ENCODE assay signal across 8 cellular contexts in the genomic region with DNA sequence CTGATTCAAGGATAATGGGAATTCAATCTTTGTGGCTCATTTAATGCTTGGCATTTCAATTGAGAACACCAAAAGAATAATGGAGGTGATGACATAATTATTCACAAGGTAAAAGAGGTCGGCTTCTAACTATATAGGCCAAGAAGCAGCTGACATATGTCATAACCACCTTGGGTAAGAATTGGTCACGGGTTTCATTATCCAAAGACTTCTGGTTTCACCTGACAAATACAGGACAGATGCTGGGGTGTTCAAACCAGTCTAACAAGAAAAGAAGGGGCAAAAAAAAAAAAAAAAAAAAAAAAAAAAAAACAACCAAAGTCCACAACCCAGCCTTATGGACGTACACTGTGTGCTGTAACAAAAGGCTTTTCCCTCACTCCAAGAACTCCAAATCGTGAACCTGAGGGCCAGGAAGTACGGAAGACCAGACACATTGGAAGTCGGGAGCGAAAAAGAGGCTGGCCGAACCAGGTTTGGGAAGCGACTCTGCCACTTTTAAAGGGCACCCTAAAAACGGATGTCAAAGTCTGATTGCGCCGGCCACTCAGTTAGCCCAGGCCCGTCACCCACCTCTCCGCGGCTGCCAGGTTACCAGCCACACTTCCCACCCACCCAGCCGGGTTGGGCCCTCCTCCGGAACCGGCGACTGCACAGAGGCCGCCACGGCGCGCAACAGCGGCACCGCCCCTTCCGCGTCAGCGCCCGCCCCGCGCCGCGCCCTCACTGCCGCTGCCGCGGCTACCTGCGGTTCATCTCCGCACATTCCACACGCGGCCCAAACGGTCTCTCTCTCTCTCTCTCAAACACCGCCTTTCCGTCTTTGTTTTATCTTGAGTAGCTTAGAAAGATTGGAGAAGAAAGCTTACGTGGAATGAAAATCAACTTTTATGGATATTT. TPM values are rescaled to one million over a fixed set of nuclear protein-coding genes. Genes with fewer than 3 reads are reported as not detected.
DNase-seq lines count a peak whose midpoint lies in the region; ATAC-seq and TF ChIP-seq lines count a peak whose summit lies in the region.

Gene HARBI1, minus strand, starts transcription at position 677 of the 900 bp plus-strand sequence. CDS start 990 bp downstream, outside the sequence.

- DNase-seq in DMS79 (lab: John Stamatoyannopoulos, UW) (peak; percentile 81), KBM-7 (peak; percentile 92), Panc1 (ENCODE audit: low read depth, low spot score) (no peak), fibroblast of mammary gland (ENCODE audit: low read depth) (peak; percentile 80)
- DNase-seq in activated T-helper 1 cell treated with anti-CD3 and anti-CD28 coated beads, Interleukin-2, amount 50 U/mL, for 16 hours (ENCODE audit: low read depth in 1 of 2, low spot score in 1 of 2), result peak; percentile 80 to 90
- DNase-seq in naive thymus-derived CD8-positive, alpha-beta T cell, result peak; percentile 86 to 95 (median 92)
- peak; percentile 88 for DNase-seq in stimulated activated naive B cell treated with anti-CD40 and anti-IgM and Interleukin-4, amounts not matched to agents 10 μg/mL and 1 μg/mL and 100 μg/mL, for 72 hours

- POLR2A ChIA-PET in Panc1 (lab: Charles Lee), result interaction anchor here (0.5 to 1.3 kb wide), 6 partner anchors 10 to 226 kb away, joined by 4 to 20 read pairs (median 8); no protein-coding TSS in a partner anchor
- POLR2A ChIA-PET in naive thymus-derived CD8-positive, alpha-beta T cell (lab: Charles Lee), result interaction anchor here (0.6 to 3.3 kb wide), 19 partner anchors 10 to 1167 kb away, joined by 3 to 30 read pairs (median 4); partner anchors contain the start of genes AMBRA1, ARHGAP1, F2 and ZNF408

- TF ChIP-seq CTCF in Panc1 (IDR thresholded peaks at IDR 0.05) (no peak), fibroblast of mammary gland (conservative IDR thresholded peaks at IDR 0.05; ENCODE audit: control insufficient read depth, insufficient read depth, low read depth, low read length) (no peak)

- peak within 1 kb of the TSS; percentile 96 for H3K27ac ChIP-seq in Panc1 (ENCODE audit: low read length)

- BruUV-seq in Panc1 (replicated peaks; lab: Mats Ljungman, UMichigan), result TSS peak; percentile 96

- H3K27me3 Mint-ChIP-seq in naive thymus-derived CD8-positive, alpha-beta T cell, result no peaks in the 10 kb centered on the region
- no peaks in the 10 kb centered on the region for H3K27me3 Mint-ChIP-seq in stimulated activated naive B cell treated with anti-CD40 and anti-IgM and Interleukin-4, amounts not matched to agents 10 μg/mL and 1 μg/mL and 100 μg/mL, for 72 hours

- no peaks in the 10 kb centered on the region for H3K9me3 Mint-ChIP-seq in naive thymus-derived CD8-positive, alpha-beta T cell
- H3K9me3 Mint-ChIP-seq in stimulated activated naive B cell treated with anti-CD40 and anti-IgM and Interleukin-4, amounts not matched to agents 10 μg/mL and 1 μg/mL and 100 μg/mL, for 72 hours, result no peaks in the 10 kb centered on the region

- peaks cover 19 to 55% (median 48%) of the 10 kb centered on the region in 4 donors for H3K4me1 Mint-ChIP-seq in naive thymus-derived CD8-positive, alpha-beta T cell
- H3K4me1 Mint-ChIP-seq in stimulated activated naive B cell treated with anti-CD40 and anti-IgM and Interleukin-4, amounts not matched to agents 10 μg/mL and 1 μg/mL and 100 μg/mL, for 72 hours, result peaks cover 11 to 44% of the 10 kb centered on the region in 2 donors

- no peaks in the 10 kb centered on the region for H3K27me3 ChIP-seq in Panc1 (ENCODE audit: control insufficient read depth, insufficient read depth, low read length)

- no peaks in the 10 kb centered on the region; the same call in 1 of the 2 replicates for H3K36me3 ChIP-seq in Panc1 (ENCODE audit: control insufficient read depth, insufficient read depth, low read length)

- in situ Hi-C loops in KBM-7 (cut with MboI; ENCODE audit: low pct_unique_long_range_greater_than_20kb, low sequenced_read_pairs) (no loop called here), Panc1 (cut with HindIII; ENCODE audit: low pct_unique_long_range_greater_than_20kb, low sequenced_read_pairs) (no loop called here)

- peak within 1 kb of the TSS; percentile 98 to 100 (median 100) for H3K27ac Mint-ChIP-seq in naive thymus-derived CD8-positive, alpha-beta T cell
- H3K27ac Mint-ChIP-seq in stimulated activated naive B cell treated with anti-CD40 and anti-IgM and Interleukin-4, amounts not matched to agents 10 μg/mL and 1 μg/mL and 100 μg/mL, for 72 hours, result peak within 1 kb of the TSS; percentile 100

- peak; percentile 92 for ATAC-seq in GM21723 (IDR thresholded peaks at IDR 0.05; ENCODE audit: unreplicated experiment)
- peak; percentile 97 for ATAC-seq in Panc1
- ATAC-seq in naive thymus-derived CD8-positive, alpha-beta T cell, result peak; percentile 94 to 95
- peak; percentile 97 to 98 for ATAC-seq in stimulated activated naive B cell treated with anti-CD40 and anti-IgM and Interleukin-4, amounts not matched to agents 10 μg/mL and 1 μg/mL and 100 μg/mL, for 72 hours (replicated peaks)

- peak within 1 kb of the TSS; percentile 94 to 100 (median 99) for H3K4me3 Mint-ChIP-seq in naive thymus-derived CD8-positive, alpha-beta T cell
- peak within 1 kb of the TSS; percentile 95 to 99 for H3K4me3 Mint-ChIP-seq in stimulated activated naive B cell treated with anti-CD40 and anti-IgM and Interleukin-4, amounts not matched to agents 10 μg/mL and 1 μg/mL and 100 μg/mL, for 72 hours

- intact Hi-C loops in Panc1 (cut with micrococcal nuclease; ENCODE audit: unreplicated experiment), result loop anchor here (5.0 kb wide), 1 partner anchor 64 kb away; no protein-coding TSS in a partner anchor

- peaks cover 0 to 22% (median 6%) of the 10 kb centered on the region in 3 donors for H3K36me3 Mint-ChIP-seq in naive thymus-derived CD8-positive, alpha-beta T cell
- H3K36me3 Mint-ChIP-seq in stimulated activated naive B cell treated with anti-CD40 and anti-IgM and Interleukin-4, amounts not matched to agents 10 μg/mL and 1 μg/mL and 100 μg/mL, for 72 hours, result peaks cover 0 to 10% of the 10 kb centered on the region in 2 donors

- peak within 1 kb of the TSS; percentile 88 to 94 for H3K4me3 ChIP-seq in Panc1 (ENCODE audit: low read depth in 2 of 2, low read length in 2 of 2)
- peak within 1 kb of the TSS; percentile 100 for H3K4me3 ChIP-seq in fibroblast of mammary gland (ENCODE audit: control insufficient read depth, low read depth, low read length)

- H3K9me3 ChIP-seq in Panc1 (ENCODE audit: control insufficient read depth, insufficient read depth, low read depth, low read length), result no peaks in the 10 kb centered on the region

- CTCF ChIA-PET in Panc1 (lab: Charles Lee), result interaction anchor here (0.6 to 1.0 kb wide), 2 partner anchors 225 to 629 kb away, joined by 3 read pairs; no protein-coding TSS in a partner anchor

- peaks cover 25% of the 10 kb centered on the region for H3K4me1 ChIP-seq in Panc1 (ENCODE audit: control insufficient read depth, insufficient read depth, low read length)

RNA-seq across cellular contexts. Expression of gene HARBI1, which starts in this region (rescaled TPM):
- 6.4 TPM for total RNA-seq in Panc1 (2021; ENCODE audit: unreplicated experiment)
- 3.6 TPM for polyA plus RNA-seq in Panc1 (2012; ENCODE audit: insufficient read length)
- total RNA-seq in naive thymus-derived CD8-positive, alpha-beta T cell, result 1 to 10 TPM; 8.3 to 9.4 TPM
- polyA plus RNA-seq in naive thymus-derived CD8-positive, alpha-beta T cell, result 1 to 10 TPM; 5.5 to 7.7 (median 6.0) TPM
